ENCODE assay signal across 20 cellular contexts in genomic region chr14:63459738-63460137, GRCh38.
"Had no signal": no experiment of that assay in that cellular context is flagged by ENCODE, and none has a peak within 500 bp of the region (broad histone marks: within the 10 kb centered on the region; RNA-seq: fewer than 3 reads in every experiment).

No MANE protein-coding gene starts in this region.

- H3K4me3 Mint-ChIP-seq: natural killer cell; stimulated activated memory B cell treated with anti-CD40 and anti-IgM and Interleukin-4, amounts not matched to agents 10 μg/mL and 1 μg/mL and 100 μg/mL, for 72 hours; stimulated activated naive CD8-positive, alpha-beta T cell treated with anti-CD3 and anti-CD28 coated beads, Interleukin-15, Interleukin-2, amounts not matched to agents 100 ng/mL and 50 ng/mL, for 24 hours had no signal

- H3K4me1 ChIP-seq: colonic mucosa, upper lobe of right lung had no signal

- H3K36me3 ChIP-seq: colonic mucosa, heart right ventricle, tibial artery, upper lobe of right lung, vagina had no signal

- H3K27ac Mint-ChIP-seq: stimulated activated memory B cell treated with anti-CD40 and anti-IgM and Interleukin-4, amounts not matched to agents 10 μg/mL and 1 μg/mL and 100 μg/mL, for 72 hours; stimulated activated naive CD8-positive, alpha-beta T cell treated with anti-CD3 and anti-CD28 coated beads, Interleukin-15, Interleukin-2, amounts not matched to agents 100 ng/mL and 50 ng/mL, for 24 hours had no signal

- H3K9me3 ChIP-seq: colonic mucosa, heart right ventricle, spleen, tibial artery, upper lobe of right lung, vagina had no signal

- DNase-seq: colonic mucosa; dermis blood vessel endothelial cell; heart right ventricle; hypothalamus; kidney glomerular epithelial cell; mammary epithelial cell; natural killer cell; occipital lobe; spleen; stimulated activated CD4-positive, alpha-beta T cell treated with anti-CD3 and anti-CD28 coated beads, Interleukin-15, amount 100 ng/mL, for 24 hours; stimulated activated CD4-positive, alpha-beta T cell treated with anti-CD3 and anti-CD28 coated beads, Interleukin-1b, Interleukin-23, amount 100 ng/mL, for 48 hours; stimulated activated CD4-positive, alpha-beta T cell treated with anti-CD3 and anti-CD28 coated beads, Interleukin-4, amount 100 ng/mL, for 24 hours; tibial artery; upper lobe of right lung had no signal

- FAIRE-seq: endothelial cell of umbilical vein, frontal cortex had no signal

- H3K9me3 Mint-ChIP-seq: natural killer cell; stimulated activated memory B cell treated with anti-CD40 and anti-IgM and Interleukin-4, amounts not matched to agents 10 μg/mL and 1 μg/mL and 100 μg/mL, for 72 hours; stimulated activated naive CD8-positive, alpha-beta T cell treated with anti-CD3 and anti-CD28 coated beads, Interleukin-15, Interleukin-2, amounts not matched to agents 100 ng/mL and 50 ng/mL, for 24 hours had no signal

- ATAC-seq: heart right ventricle; natural killer cell; sciatic nerve; stimulated activated memory B cell treated with anti-CD40 and anti-IgM and Interleukin-4, amounts not matched to agents 10 μg/mL and 1 μg/mL and 100 μg/mL, for 72 hours; upper lobe of right lung had no signal

- H3K36me3 Mint-ChIP-seq: natural killer cell had no signal

- H3K27me3 Mint-ChIP-seq: stimulated activated memory B cell treated with anti-CD40 and anti-IgM and Interleukin-4, amounts not matched to agents 10 μg/mL and 1 μg/mL and 100 μg/mL, for 72 hours; stimulated activated naive CD8-positive, alpha-beta T cell treated with anti-CD3 and anti-CD28 coated beads, Interleukin-15, Interleukin-2, amounts not matched to agents 100 ng/mL and 50 ng/mL, for 24 hours had no signal

- H3K4me3 ChIP-seq: colonic mucosa, heart right ventricle, spleen, tibial artery, upper lobe of right lung, vagina had no signal

- H3K27ac ChIP-seq: colonic mucosa, heart right ventricle, spleen, tibial artery, upper lobe of right lung, vagina had no signal

- H3K27me3 ChIP-seq: colonic mucosa, heart right ventricle, spleen, tibial artery, upper lobe of right lung, vagina had no signal
